In the genomic region with DNA sequence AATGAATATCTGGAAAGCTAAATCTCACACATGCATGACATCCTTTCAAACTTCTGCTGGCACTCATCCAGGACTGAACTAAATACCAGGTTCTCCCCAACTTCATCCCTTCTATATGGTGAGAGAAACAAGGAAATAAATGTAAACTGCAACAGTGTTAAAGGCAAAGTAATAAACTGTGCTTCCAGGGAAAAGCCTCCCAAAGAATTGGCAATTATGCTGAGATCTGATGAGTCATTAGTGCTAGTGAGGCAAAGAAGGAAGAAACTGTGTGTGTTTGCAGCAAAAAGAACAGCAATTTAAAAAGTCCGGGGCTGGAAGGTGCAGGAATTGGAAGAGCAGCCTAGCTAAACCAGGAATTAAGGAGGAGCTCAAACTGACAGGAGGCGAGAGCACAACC, we compare ENCODE assay signal across 12 cellular contexts.
A peak's percentile ranks its signal among the peaks of the same experiment; 100 is the strongest.
DNase-seq lines count a peak whose midpoint lies in the region; ATAC-seq and TF ChIP-seq lines count a peak whose summit lies in the region.
"Had no signal": no experiment of that assay in that cellular context is flagged by ENCODE, and none has a peak within 500 bp of the region (broad histone marks: within the 10 kb centered on the region; RNA-seq: fewer than 3 reads in every experiment).

No MANE protein-coding gene starts in this region.

- H3K27me3 ChIP-seq in right lobe of liver = no peaks in the 10 kb centered on the region

- ATAC-seq in right lobe of liver = no peak

- H3K4me3 ChIP-seq in AG10803 (ENCODE audit: low read length) (no peak overlapping the region), HFF-Myc (replicated peaks; ENCODE audit: low read depth, low read length) (no peak overlapping the region), astrocyte of the spinal cord (ENCODE audit: low read depth, low read length) (no peak overlapping the region), right lobe of liver (no peak overlapping the region)

- H3K9me3 ChIP-seq in right lobe of liver = no peaks in the 10 kb centered on the region

- intact Hi-C loops in right lobe of liver (cut with DNase I) = no loop called here

- in situ Hi-C loops in astrocyte of the spinal cord (cut with HindIII; ENCODE audit: low sequenced_read_pairs) = no loop called here

- H3K27ac ChIP-seq in right lobe of liver = no peak overlapping the region
- H3K27ac ChIP-seq: RWPE1 had no signal

- H3K4me1 ChIP-seq in right lobe of liver = no peaks in the 10 kb centered on the region

- H3K36me3 ChIP-seq in right lobe of liver = peaks cover 0 to 33% (median 9%) of the 10 kb centered on the region in 4 donors

- WGBS in right lobe of liver (ENCODE audit: insufficient coverage, low coverage, low lambda C conversion rate, missing lambda C conversion rate) = 53% methylated on average over 2 of the region's 2 CpGs

- TF ChIP-seq CTCF in AG10803 (conservative IDR thresholded peaks at IDR 0.05; ENCODE audit: low read length) (no peak), HFF-Myc (IDR thresholded peaks at IDR 0.05; ENCODE audit: low read depth, low read length, missing control alignments) (no peak), astrocyte of the spinal cord (IDR thresholded peaks at IDR 0.05; ENCODE audit: low read depth, low read length) (no peak), right lobe of liver (IDR thresholded peaks at IDR 0.05) (no peak)

- DNase-seq in AG10803 (ENCODE audit: low read depth) (peak; percentile 33), HFF-Myc (ENCODE audit: extremely low read depth, low read depth) (peak; percentile 12), astrocyte of the spinal cord (ENCODE audit: low read depth, low spot score) (peak; percentile 64), kidney tubule cell (ENCODE audit: low spot score) (peak; percentile 20), right lobe of liver (no peak), activated gamma-delta T cell treated with Interleukin-2 at 50 U/mL for 16 hours (no peak)
- no peak for DNase-seq in activated CD4-positive, alpha-beta T cell treated with anti-CD3 and anti-CD28 coated beads for 4 hours
- no peak for DNase-seq in NK-92 treated with Interleukin-12 subunit alpha and Interleukin-12 subunit beta, amount 100 ng/mL, for 24 hours (lab: John Stamatoyannopoulos, UW)
- DNase-seq: CD4-positive, CD25-positive, alpha-beta regulatory T cell; NCI-H2029; stimulated activated CD4-positive, alpha-beta T cell treated with anti-CD3 and anti-CD28 coated beads, Interleukin-12 subunit alpha, Interleukin-12 subunit beta, amount 100 ng/mL, for 4 hours had no signal

- TF ChIP-seq POLR2A in right lobe of liver (IDR thresholded peaks at IDR 0.05) = no peak

Comparison
In these comparisons a context has a peak if more than half of its experiments do, and no peak if none do; other contexts are left out.
1. DNase-seq: peak in AG10803 (single experiment), HFF-Myc (single experiment), astrocyte of the spinal cord (single experiment) and kidney tubule cell (single experiment); none in right lobe of liver (0 of 3), activated CD4-positive, alpha-beta T cell treated with anti-CD3 and anti-CD28 coated beads for 4 hours (0 of 2), NK-92 treated with Interleukin-12 subunit alpha and Interleukin-12 subunit beta, amount 100 ng/mL, for 24 hours (single experiment) and activated gamma-delta T cell treated with Interleukin-2 at 50 U/mL for 16 hours (single experiment).